Comparison of ENCODE assay signal across 8 cellular contexts in the genomic region with DNA sequence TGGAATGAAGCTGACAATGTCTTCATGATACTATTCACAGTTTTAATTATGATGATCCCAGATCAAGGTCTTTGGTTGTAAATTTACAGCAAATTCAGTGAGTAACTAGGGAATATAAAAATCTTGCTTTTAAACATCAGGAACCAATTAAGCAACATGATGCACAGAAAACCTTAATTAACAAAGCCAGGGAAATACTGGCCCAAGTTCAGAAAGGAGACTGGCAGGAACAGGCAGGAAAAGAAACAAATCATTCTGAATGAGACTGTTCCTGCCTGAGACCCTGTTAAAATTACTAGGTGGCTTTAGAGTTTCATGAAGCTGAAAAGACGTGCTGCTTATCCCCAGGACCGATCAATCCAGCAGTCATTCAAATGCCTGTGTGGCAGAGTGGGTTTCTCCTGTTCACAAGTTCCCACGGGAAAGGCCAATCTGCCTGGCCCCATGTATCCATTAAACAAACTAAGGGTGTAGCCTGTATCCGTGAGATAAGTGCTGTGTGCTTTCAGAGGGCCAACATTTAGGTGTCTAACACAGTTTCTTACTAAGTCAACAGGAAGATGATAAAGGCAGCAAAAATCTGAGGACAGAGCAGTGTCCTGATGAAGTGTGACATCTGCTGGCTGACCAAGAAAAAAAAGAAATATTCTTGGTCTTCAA. TPM values are rescaled to one million over a fixed set of nuclear protein-coding genes. Genes with fewer than 3 reads are reported as not detected.
DNase-seq lines count a peak whose midpoint lies in the region; ATAC-seq and TF ChIP-seq lines count a peak whose summit lies in the region.

No MANE protein-coding gene starts in this region.

- H3K36me3 ChIP-seq in SU-DHL-6 (ENCODE audit: low read length) = peaks cover 5% of the 10 kb centered on the region; the same call in 1 of the 2 replicates

- H3K9me3 ChIP-seq in SU-DHL-6 (ENCODE audit: insufficient read depth, low read length) = no peaks in the 10 kb centered on the region

- DNase-seq in A172 (ENCODE audit: low spot score) = peak; percentile 81
- DNase-seq in GM12865 (ENCODE audit: low read depth) = peak; percentile 49
- peak; percentile 88 for DNase-seq in fibroblast of peridontal ligament (ENCODE audit: extremely low read depth)
- DNase-seq in pons (ENCODE audit: low spot score) = peak; percentile 65
- DNase-seq in NCI-H1436 (lab: John Stamatoyannopoulos, UW) = no peak
- DNase-seq in activated CD4-positive, alpha-beta T cell treated with anti-CD3 and anti-CD28 coated beads for 1 hour = no peak

- TF ChIP-seq CTCF in GM12865 (IDR thresholded peaks at IDR 0.05; ENCODE audit: insufficient read depth, low read depth, low read length, missing control alignments) (peak; percentile 26), SU-DHL-6 (IDR thresholded peaks at IDR 0.05; ENCODE audit: insufficient read depth, low read length, poor library complexity, severe bottlenecking) (peak; percentile 15)

- H3K79me2 ChIP-seq in SU-DHL-6 (ENCODE audit: insufficient read depth, low read length) = no peaks in the 10 kb centered on the region

- no peak overlapping the region for H3K9ac ChIP-seq in SU-DHL-6 (ENCODE audit: low read length)

- H3K4me2 ChIP-seq in SU-DHL-6 (ENCODE audit: low read depth, low read length, poor library complexity, severe bottlenecking) = no peak overlapping the region

- H2AFZ ChIP-seq in SU-DHL-6 (ENCODE audit: low read depth, low read length, severe bottlenecking) = no peak overlapping the region

- 0 out of 2 replicates have a peak, but pooled peaks cover 5% of the 10 kb centered on the region for H3F3A ChIP-seq in SU-DHL-6 (ENCODE audit: insufficient read depth)

- H3K27me3 ChIP-seq in SU-DHL-6 (ENCODE audit: low read length) = no peaks in the 10 kb centered on the region

- H3K27ac ChIP-seq in SU-DHL-6 (ENCODE audit: low read depth, low read length) = no peak overlapping the region

- H4K20me1 ChIP-seq in SU-DHL-6 (ENCODE audit: low read depth, low read length) = no peaks in the 10 kb centered on the region

- ATAC-seq in GM18858 (IDR thresholded peaks at IDR 0.05; ENCODE audit: unreplicated experiment) = no peak

- H3K9me2 ChIP-seq in SU-DHL-6 (replicated peaks; ENCODE audit: insufficient read depth, low read length) = no peaks in the 10 kb centered on the region

- H3K4me3 ChIP-seq in GM12865 (ENCODE audit: low read depth, low read length) (no peak overlapping the region), SU-DHL-6 (ENCODE audit: insufficient read depth, low read length, poor library complexity, severe bottlenecking) (no peak overlapping the region)

RNA-seq across cellular contexts. Expression of gene PUS7, which starts 34.4 kb away (rescaled TPM):
- total RNA-seq in A172 (2014; rRNA removed; shearing (Covaris generic)) = 27.8 and 29.5 TPM in 2 replicates

RNA-seq across cellular contexts. Expression of gene RINT1, which starts 44.3 kb away (rescaled TPM):
- total RNA-seq in A172 (2014; rRNA removed; shearing (Covaris generic)) = 17.6 and 24.7 TPM in 2 replicates

Comparison
In these comparisons a context has a peak if more than half of its experiments do, and no peak if none do; other contexts are left out.
1. DNase-seq: peak in A172 (single experiment), GM12865 (single experiment), fibroblast of peridontal ligament (single experiment) and pons (single experiment); none in NCI-H1436 (single experiment) and activated CD4-positive, alpha-beta T cell treated with anti-CD3 and anti-CD28 coated beads for 1 hour (single experiment).